In the genomic region with DNA sequence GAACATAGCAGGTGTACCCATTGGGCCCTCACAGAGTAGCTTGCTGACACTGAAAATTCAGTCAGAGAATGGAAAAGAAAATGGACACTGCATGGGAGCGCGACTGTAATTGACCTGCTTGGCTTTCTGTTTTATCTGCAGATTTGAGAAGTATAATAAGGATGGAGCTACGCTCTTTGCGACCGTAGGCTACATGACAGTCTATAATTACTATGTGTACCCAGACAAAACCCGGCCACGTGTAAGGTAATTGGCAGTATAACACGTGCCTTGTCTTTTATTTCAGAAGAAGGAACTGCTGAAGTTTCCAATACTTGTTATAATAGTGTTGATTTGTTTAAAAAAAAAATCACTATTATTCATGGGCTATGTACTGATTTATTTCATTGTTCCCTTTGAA, we compare ENCODE assay signal across 1 cellular context.
TF ChIP-seq lines count a peak whose summit lies in the region.

No MANE protein-coding gene starts in this region.

TF ChIP-seq in H1, 55 proteins besides CTCF, POLR2A, EP300 and RAD21:
- TF ChIP-seq, protein P1, sequence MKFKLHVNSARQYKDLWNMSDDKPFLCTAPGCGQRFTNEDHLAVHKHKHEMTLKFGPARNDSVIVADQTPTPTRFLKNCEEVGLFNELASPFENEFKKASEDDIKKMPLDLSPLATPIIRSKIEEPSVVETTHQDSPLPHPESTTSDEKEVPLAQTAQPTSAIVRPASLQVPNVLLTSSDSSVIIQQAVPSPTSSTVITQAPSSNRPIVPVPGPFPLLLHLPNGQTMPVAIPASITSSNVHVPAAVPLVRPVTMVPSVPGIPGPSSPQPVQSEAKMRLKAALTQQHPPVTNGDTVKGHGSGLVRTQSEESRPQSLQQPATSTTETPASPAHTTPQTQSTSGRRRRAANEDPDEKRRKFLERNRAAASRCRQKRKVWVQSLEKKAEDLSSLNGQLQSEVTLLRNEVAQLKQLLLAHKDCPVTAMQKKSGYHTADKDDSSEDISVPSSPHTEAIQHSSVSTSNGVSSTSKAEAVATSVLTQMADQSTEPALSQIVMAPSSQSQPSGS (IDR thresholded peaks at IDR 0.05; ENCODE audit: low read length) = no peak
- TF ChIP-seq YY1 (IDR thresholded peaks at IDR 0.05; ENCODE audit: low read depth, low read length) = no peak
- TF ChIP-seq, protein P2, sequence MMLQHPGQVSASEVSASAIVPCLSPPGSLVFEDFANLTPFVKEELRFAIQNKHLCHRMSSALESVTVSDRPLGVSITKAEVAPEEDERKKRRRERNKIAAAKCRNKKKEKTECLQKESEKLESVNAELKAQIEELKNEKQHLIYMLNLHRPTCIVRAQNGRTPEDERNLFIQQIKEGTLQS (IDR thresholded peaks at IDR 0.05; ENCODE audit: insufficient read depth, low read depth, low read length) = no peak
- no peak for TF ChIP-seq SUZ12 (IDR thresholded peaks at IDR 0.05; ENCODE audit: low read length)
- no peak for TF ChIP-seq SAP30 (IDR thresholded peaks at IDR 0.05; ENCODE audit: insufficient read depth, insufficient replicate concordance, low read length)
- no peak for TF ChIP-seq CHD2 (IDR thresholded peaks at IDR 0.05; ENCODE audit: low read length)
TF ChIP-seq in H1: peak in this region for 0.
